ENCODE assay signal across 11 cellular contexts in genomic region chrX:153941331-153942252, GRCh38. TPM values are rescaled to one million over a fixed set of nuclear protein-coding genes. Genes with fewer than 3 reads are reported as not detected.
DNase-seq lines count a peak whose midpoint lies in the region; ATAC-seq, FAIRE-seq and TF ChIP-seq lines count a peak whose summit lies in the region.
"Had no signal": no experiment of that assay in that cellular context is flagged by ENCODE, and none has a peak within 500 bp of the region (broad histone marks: within the 10 kb centered on the region; RNA-seq: fewer than 3 reads in every experiment).

No MANE protein-coding gene starts in this region.

- no peaks in the 10 kb centered on the region for H3K36me3 Mint-ChIP-seq in neural crest cell (ENCODE audit: low read depth)

- peak overlapping the region; percentile 46 for H3K27ac Mint-ChIP-seq in neural crest cell (ENCODE audit: unreplicated experiment)

- no peak for TF ChIP-seq EP300 in K562 (IDR thresholded peaks at IDR 0.05; ENCODE audit: low read length)

- no peak for TF ChIP-seq POLR2A in K562 (conservative IDR thresholded peaks at IDR 0.05)

- H3K4me3 ChIP-seq in DND-41 (ENCODE audit: low read depth in 1 of 2, low read length in 2 of 2) (no peak overlapping the region), HUES6 (ENCODE audit: low read depth, low read length) (peak overlapping the region; percentile 41), K562 (0 out of 2 replicates have a peak overlapping the region, but pooled peaks have one; percentile 11)
- H3K4me3 ChIP-seq: adrenal gland had no signal

- no peak for TF ChIP-seq RAD21 in K562 (CRISPR knock-in tag; conservative IDR thresholded peaks at IDR 0.05 in 1 of 2, IDR thresholded peaks at IDR 0.05 in 1 of 2)

- no peaks in the 10 kb centered on the region for H3K9me1 ChIP-seq in K562 (ENCODE audit: control insufficient read depth, insufficient read depth, low read length)

- TF ChIP-seq CTCF in DND-41 (IDR thresholded peaks at IDR 0.05; ENCODE audit: borderline replicate concordance, extremely low read depth, low read length, poor library complexity, severe bottlenecking) (no peak), K562 (IDR thresholded peaks at IDR 0.05 in 2 of 3, conservative IDR thresholded peaks at IDR 0.05 in 1 of 3; ENCODE audit: insufficient read depth in 2 of 3, low read depth in 1 of 3, low read length in 3 of 3) (no peak), neural crest cell (conservative IDR thresholded peaks at IDR 0.05) (no peak), GM13976 (IDR thresholded peaks at IDR 0.05; ENCODE audit: borderline replicate concordance, control extremely low read depth, extremely low read depth, insufficient read depth, missing control alignments) (no peak)

- H3K36me3 ChIP-seq in DND-41 (ENCODE audit: insufficient read depth, low read length) (no peaks in the 10 kb centered on the region), HUES6 (ENCODE audit: control insufficient read depth, insufficient read depth, low read length) (peaks cover 14% of the 10 kb centered on the region; the same call in 1 of the 2 replicates), K562 (ENCODE audit: control insufficient read depth, insufficient read depth, low read length) (peaks cover 2% of the 10 kb centered on the region; the same call in 2 of the 3 replicates)
- H3K36me3 ChIP-seq: adrenal gland had no signal

- H3K9me3 ChIP-seq in DND-41 (ENCODE audit: insufficient read depth, low read length, severe bottlenecking), result no peaks in the 10 kb centered on the region
- H3K9me3 ChIP-seq in HUES6 (ENCODE audit: control insufficient read depth, insufficient read depth, low read depth, low read length), result no peaks in the 10 kb centered on the region; the same call in 1 of the 2 replicates
- no peaks in the 10 kb centered on the region for H3K9me3 ChIP-seq in K562 (replicated peaks; ENCODE audit: control insufficient read depth, insufficient read depth, low read depth, low read length)
- H3K9me3 ChIP-seq: adrenal gland had no signal

- H3K27me3 ChIP-seq in DND-41 (ENCODE audit: insufficient read depth, low read length, poor library complexity) (no peaks in the 10 kb centered on the region), HUES6 (ENCODE audit: control insufficient read depth, insufficient read depth, low read length) (no peaks in the 10 kb centered on the region), K562 (ENCODE audit: control insufficient read depth in 2 of 2, insufficient read depth in 2 of 2, low read length in 2 of 2) (no peaks in the 10 kb centered on the region)
- H3K27me3 ChIP-seq: adrenal gland had no signal

- H3K4me1 Mint-ChIP-seq in neural crest cell, result peaks cover 10% of the 10 kb centered on the region

- no peak for FAIRE-seq in K562 (lab: Jason Lieb, UNC)

- H2AFZ ChIP-seq in DND-41 (ENCODE audit: low read depth, low read length) (no peak overlapping the region), K562 (ENCODE audit: low read depth, low read length) (peak overlapping the region; percentile 89)

- 12% methylated on average over 15 of the region's 23 CpGs for WGBS in K562 (ENCODE audit: insufficient coverage, low coverage, missing lambda C conversion rate)

- intact Hi-C loops in K562 (cut with micrococcal nuclease), result no loop called here

- in situ Hi-C loops in K562 (cut with MboI) (no loop called here), GM13976 (cut with MboI; ENCODE audit: low sequenced_read_pairs, unreplicated experiment) (no loop called here)

- peak overlapping the region; percentile 21 for H3K4me3 Mint-ChIP-seq in neural crest cell

- DNase-seq in DND-41, result no peak
- DNase-seq in K562 (ENCODE audit: extremely low read depth in 1 of 4, low spot score in 3 of 4), result peak in 3 of 4 experiments; percentile 34 to 62 (median 57)
- DNase-seq in neural crest cell (ENCODE audit: low read depth, low spot score), result no peak
- no peak for DNase-seq in GM13976 (ENCODE audit: low spot score)
- no peak for DNase-seq in caudate nucleus (lab: John Stamatoyannopoulos, UW)
- DNase-seq in C1 segment of cervical spinal cord (lab: John Stamatoyannopoulos, UW), result no peak
- DNase-seq: adrenal gland, cortex of kidney, NCI-H187, SHP77 had no signal

- H3K9me3 Mint-ChIP-seq in neural crest cell, result no peaks in the 10 kb centered on the region

- H3K4me1 ChIP-seq in DND-41 (ENCODE audit: insufficient read depth, low read length) (peaks cover 13% of the 10 kb centered on the region), HUES6 (ENCODE audit: control insufficient read depth, insufficient read depth, low read length) (peaks cover 44% of the 10 kb centered on the region; the same call in 1 of the 2 replicates), K562 (replicated peaks in 1 of 2; ENCODE audit: control insufficient read depth in 2 of 2, insufficient read depth in 2 of 2, low read length in 2 of 2) (peaks cover 14 to 53% of the 10 kb centered on the region in 2 experiments)

- no peak overlapping the region for H3K27ac ChIP-seq in DND-41 (ENCODE audit: low read length)
- peak overlapping the region; percentile 90; the same call in 1 of the 2 replicates for H3K27ac ChIP-seq in HUES6 (ENCODE audit: low read depth, low read length)
- H3K27ac ChIP-seq in K562 (ENCODE audit: extremely low read depth, low read depth, low read length), result peak overlapping the region; percentile 74; the same call in 2 of the 3 replicates
- no peak overlapping the region for H3K27ac ChIP-seq in caudate nucleus (ENCODE audit: low read depth, low read length)
- H3K27ac ChIP-seq: adrenal gland had no signal

- H3K4me2 ChIP-seq in DND-41 (ENCODE audit: insufficient read depth, low read length) (no peak overlapping the region), K562 (ENCODE audit: insufficient read depth, low read length) (peak overlapping the region; percentile 65)

- ATAC-seq in DND-41 (ENCODE audit: insufficient read depth, low read depth) (peak; percentile 23; the same call in 2 of the 3 replicates), K562 (peak; percentile 21)

- POLR2A ChIA-PET in K562 (lab: Yijun Ruan, JAX), result interaction anchor here (0.6 kb wide), 2 partner anchors 31 to 214 kb away, joined by 3 read pairs; no protein-coding TSS in a partner anchor

- BruUV-seq in K562 (replicated peaks; lab: Mats Ljungman, UMichigan), result no TSS peak

- H3K79me2 ChIP-seq in DND-41 (ENCODE audit: insufficient read depth, low read length) (no peaks in the 10 kb centered on the region), K562 (ENCODE audit: control insufficient read depth, insufficient read depth, low read length) (peaks cover 7% of the 10 kb centered on the region; the same call in 2 of the 3 replicates)

- H3K9ac ChIP-seq in DND-41 (ENCODE audit: low read depth, low read length), result no peak overlapping the region
- peak overlapping the region; percentile 86 for H3K9ac ChIP-seq in HUES6 (ENCODE audit: low read length)
- peak overlapping the region; percentile 60 to 75 for H3K9ac ChIP-seq in K562 (ENCODE audit: insufficient read depth in 1 of 2, low read depth in 2 of 2, low read length in 2 of 2)

- H3K27me3 Mint-ChIP-seq in neural crest cell (ENCODE audit: low read depth), result no peaks in the 10 kb centered on the region

- H4K20me1 ChIP-seq in DND-41 (ENCODE audit: insufficient read depth, low read length) (no peaks in the 10 kb centered on the region), K562 (replicated peaks; ENCODE audit: control insufficient read depth, insufficient read depth, low read length) (no peaks in the 10 kb centered on the region)

- CTCF ChIA-PET in K562 (lab: Yijun Ruan, JAX; ENCODE audit: low intra/inter-chr PET ratio), result no interaction called here

RNA-seq across cellular contexts. Expression of gene RENBP, which starts 2.9 kb away (rescaled TPM):
- total RNA-seq in K562 (2011; cell fraction: chromatin; rRNA removed; ENCODE audit: low replicate concordance), result 14.9 and 45.4 TPM in 2 replicates
- total RNA-seq in K562 (2011; cell fraction: nucleolus; rRNA removed), result 31.0 and 32.8 TPM in 2 replicates
- total RNA-seq in K562 (2011; cell fraction: nucleoplasm; rRNA removed), result 15.7 and 24.1 TPM in 2 replicates
- 8.4 and 9.5 TPM in 2 replicates for total RNA-seq in K562 (2014; rRNA removed)
- total RNA-seq in K562 (2014; rRNA removed; fragmentation: Illumina TruSeq; extraction: Trizol), result 2.7 and 4.0 TPM in 2 replicates
- 12.3 and 13.4 TPM in 2 replicates for total RNA-seq in K562 (2015; rRNA removed; fragmentation: Illumina TruSeq; extraction: Trizol)
- total RNA-seq in K562 (2021), result 9.6 and 14.8 TPM in 2 replicates
- 12.7 and 16.4 TPM in 2 replicates for polyA plus RNA-seq in K562 (2011; rRNA removed)
- 21.2 and 25.6 TPM in 2 replicates for polyA plus RNA-seq in K562 (2011; cell fraction: cytosol; rRNA removed)
- 48.7 and 48.8 TPM in 2 replicates for polyA plus RNA-seq in K562 (2011; cell fraction: nucleus; rRNA removed)
- 24.3 and 60.0 TPM in 2 replicates for polyA plus RNA-seq in K562 (2012)
- 5.6 and 7.3 TPM in 2 replicates for polyA plus RNA-seq in K562 (2014; fragmentation: Illumina TruSeq; extraction: Trizol)
- under 1 TPM in 1 of 2 experiments, not detected in 1; 0.07 TPM for polyA plus RNA-seq in K562 (2014; fragmentation: Nextera tagmentation; extraction: Ambion mirVana)
- polyA plus RNA-seq in K562 (2014; rRNA removed), result 11.1 and 11.6 TPM in 2 replicates
- 5.5 and 12.0 TPM in 2 replicates for polyA minus RNA-seq in K562 (2011; rRNA and poly(A)+ RNA removed)
- 7.0 and 13.6 TPM in 2 replicates for polyA minus RNA-seq in K562 (2011; cell fraction: cytosol; rRNA and poly(A)+ RNA removed)
- polyA minus RNA-seq in K562 (2011; cell fraction: nucleus; rRNA and poly(A)+ RNA removed), result 9.8 and 16.1 TPM in 2 replicates
- 11.4 and 11.8 TPM in 2 replicates for total RNA-seq in neural crest cell

RNA-seq across cellular contexts. Expression of gene NAA10, which starts 6.8 kb away (rescaled TPM):
- total RNA-seq in K562 (2011; cell fraction: chromatin; rRNA removed; ENCODE audit: low replicate concordance), result 126 and 302 TPM in 2 replicates
- total RNA-seq in K562 (2011; cell fraction: nucleolus; rRNA removed), result 207 and 213 TPM in 2 replicates
- total RNA-seq in K562 (2011; cell fraction: nucleoplasm; rRNA removed), result 179 and 187 TPM in 2 replicates
- 152 and 196 TPM in 2 replicates for total RNA-seq in K562 (2014; rRNA removed)
- 101 and 103 TPM in 2 replicates for total RNA-seq in K562 (2014; rRNA removed; fragmentation: Illumina TruSeq; extraction: Trizol)
- total RNA-seq in K562 (2015; rRNA removed; fragmentation: Illumina TruSeq; extraction: Trizol), result 134 and 146 TPM in 2 replicates
- total RNA-seq in K562 (2021), result 226 and 231 TPM in 2 replicates
- polyA plus RNA-seq in K562 (2011; rRNA removed), result 105 and 117 TPM in 2 replicates
- polyA plus RNA-seq in K562 (2011; cell fraction: cytosol; rRNA removed), result 174 and 276 TPM in 2 replicates
- 211 and 324 TPM in 2 replicates for polyA plus RNA-seq in K562 (2011; cell fraction: nucleus; rRNA removed)
- polyA plus RNA-seq in K562 (2012), result 177 and 213 TPM in 2 replicates
- 192 and 229 TPM in 2 replicates for polyA plus RNA-seq in K562 (2014; fragmentation: Illumina TruSeq; extraction: Trizol)
- polyA plus RNA-seq in K562 (2014; fragmentation: Nextera tagmentation; extraction: Ambion mirVana), result 10 to 100 TPM; 11.1 to 26.5 TPM
- polyA plus RNA-seq in K562 (2014; rRNA removed), result 250 and 277 TPM in 2 replicates
- 45.9 and 88.5 TPM in 2 replicates for polyA minus RNA-seq in K562 (2011; rRNA and poly(A)+ RNA removed)
- 72.1 and 79.8 TPM in 2 replicates for polyA minus RNA-seq in K562 (2011; cell fraction: cytosol; rRNA and poly(A)+ RNA removed)
- 70.5 and 80.1 TPM in 2 replicates for polyA minus RNA-seq in K562 (2011; cell fraction: nucleus; rRNA and poly(A)+ RNA removed)
- total RNA-seq in neural crest cell, result 116 and 124 TPM in 2 replicates

RNA-seq across cellular contexts. Expression of gene ARHGAP4, which starts 15.5 kb away (rescaled TPM):
- 54.8 and 157 TPM in 2 replicates for total RNA-seq in K562 (2011; cell fraction: chromatin; rRNA removed; ENCODE audit: low replicate concordance)
- 105 and 155 TPM in 2 replicates for total RNA-seq in K562 (2011; cell fraction: nucleolus; rRNA removed)
- total RNA-seq in K562 (2011; cell fraction: nucleoplasm; rRNA removed), result 55.0 and 81.2 TPM in 2 replicates
- 52.7 and 81.2 TPM in 2 replicates for total RNA-seq in K562 (2014; rRNA removed)
- 3.1 and 5.5 TPM in 2 replicates for total RNA-seq in K562 (2014; rRNA removed; fragmentation: Illumina TruSeq; extraction: Trizol)
- 32.7 and 36.8 TPM in 2 replicates for total RNA-seq in K562 (2015; rRNA removed; fragmentation: Illumina TruSeq; extraction: Trizol)
- 70.5 and 81.8 TPM in 2 replicates for total RNA-seq in K562 (2021)
- polyA plus RNA-seq in K562 (2011; rRNA removed), result 9.6 and 29.7 TPM in 2 replicates
- 21.0 and 26.6 TPM in 2 replicates for polyA plus RNA-seq in K562 (2011; cell fraction: cytosol; rRNA removed)
- polyA plus RNA-seq in K562 (2011; cell fraction: nucleus; rRNA removed), result 174 and 259 TPM in 2 replicates
- 59.1 and 135 TPM in 2 replicates for polyA plus RNA-seq in K562 (2012)
- polyA plus RNA-seq in K562 (2014; fragmentation: Illumina TruSeq; extraction: Trizol), result 13.5 and 40.2 TPM in 2 replicates
- 1 to 10 TPM in 1 of 2 experiments, under 1 TPM in 1; 0.30 to 1.7 TPM for polyA plus RNA-seq in K562 (2014; fragmentation: Nextera tagmentation; extraction: Ambion mirVana)
- polyA plus RNA-seq in K562 (2014; rRNA removed), result 63.7 and 77.8 TPM in 2 replicates
- 3.6 and 6.7 TPM in 2 replicates for polyA minus RNA-seq in K562 (2011; rRNA and poly(A)+ RNA removed)
- 13.5 and 33.9 TPM in 2 replicates for polyA minus RNA-seq in K562 (2011; cell fraction: cytosol; rRNA and poly(A)+ RNA removed)
- polyA minus RNA-seq in K562 (2011; cell fraction: nucleus; rRNA and poly(A)+ RNA removed), result 26.9 and 53.0 TPM in 2 replicates
- 10.2 and 10.7 TPM in 2 replicates for total RNA-seq in neural crest cell

RNA-seq across cellular contexts. Expression of gene HCFC1, which starts 30.0 kb away (rescaled TPM):
- 39.3 and 72.5 TPM in 2 replicates for total RNA-seq in K562 (2011; cell fraction: chromatin; rRNA removed; ENCODE audit: low replicate concordance)
- 41.0 and 46.2 TPM in 2 replicates for total RNA-seq in K562 (2011; cell fraction: nucleolus; rRNA removed)
- 38.1 and 43.2 TPM in 2 replicates for total RNA-seq in K562 (2011; cell fraction: nucleoplasm; rRNA removed)
- 39.2 and 59.3 TPM in 2 replicates for total RNA-seq in K562 (2014; rRNA removed)
- total RNA-seq in K562 (2014; rRNA removed; fragmentation: Illumina TruSeq; extraction: Trizol), result 9.1 and 10.3 TPM in 2 replicates
- total RNA-seq in K562 (2015; rRNA removed; fragmentation: Illumina TruSeq; extraction: Trizol), result 17.1 and 23.4 TPM in 2 replicates
- 121 and 133 TPM in 2 replicates for total RNA-seq in K562 (2021)
- polyA plus RNA-seq in K562 (2011; rRNA removed), result 5.9 and 8.7 TPM in 2 replicates
- polyA plus RNA-seq in K562 (2011; cell fraction: cytosol; rRNA removed), result 11.3 and 17.7 TPM in 2 replicates
- polyA plus RNA-seq in K562 (2011; cell fraction: nucleus; rRNA removed), result 39.1 and 51.6 TPM in 2 replicates
- 37.4 and 57.1 TPM in 2 replicates for polyA plus RNA-seq in K562 (2012)
- 45.3 and 68.0 TPM in 2 replicates for polyA plus RNA-seq in K562 (2014; fragmentation: Illumina TruSeq; extraction: Trizol)
- polyA plus RNA-seq in K562 (2014; fragmentation: Nextera tagmentation; extraction: Ambion mirVana), result 10 to 100 TPM in 1 of 2 experiments, 1 to 10 TPM in 1; 2.8 to 10.5 TPM
- 44.8 and 45.2 TPM in 2 replicates for polyA plus RNA-seq in K562 (2014; rRNA removed)
- 4.5 and 6.6 TPM in 2 replicates for polyA minus RNA-seq in K562 (2011; rRNA and poly(A)+ RNA removed)
- 55.8 and 74.4 TPM in 2 replicates for polyA minus RNA-seq in K562 (2011; cell fraction: cytosol; rRNA and poly(A)+ RNA removed)
- polyA minus RNA-seq in K562 (2011; cell fraction: nucleus; rRNA and poly(A)+ RNA removed), result 14.8 and 15.6 TPM in 2 replicates
- 168 and 173 TPM in 2 replicates for total RNA-seq in neural crest cell

RNA-seq across cellular contexts. Expression of gene TMEM187, which starts 31.0 kb away (rescaled TPM):
- 4.7 and 15.6 TPM in 2 replicates for total RNA-seq in K562 (2011; cell fraction: chromatin; rRNA removed; ENCODE audit: low replicate concordance)
- 17.4 and 21.8 TPM in 2 replicates for total RNA-seq in K562 (2011; cell fraction: nucleolus; rRNA removed)
- 9.3 and 9.5 TPM in 2 replicates for total RNA-seq in K562 (2011; cell fraction: nucleoplasm; rRNA removed)
- 3.3 and 5.1 TPM in 2 replicates for total RNA-seq in K562 (2014; rRNA removed)
- 0.93 and 1.2 TPM in 2 replicates for total RNA-seq in K562 (2014; rRNA removed; fragmentation: Illumina TruSeq; extraction: Trizol)
- total RNA-seq in K562 (2015; rRNA removed; fragmentation: Illumina TruSeq; extraction: Trizol), result 1.1 and 1.6 TPM in 2 replicates
- 6.4 and 8.5 TPM in 2 replicates for total RNA-seq in K562 (2021)
- polyA plus RNA-seq in K562 (2011; rRNA removed), result 5.6 and 8.1 TPM in 2 replicates
- 12.5 and 24.6 TPM in 2 replicates for polyA plus RNA-seq in K562 (2011; cell fraction: cytosol; rRNA removed)
- 6.3 and 6.4 TPM in 2 replicates for polyA plus RNA-seq in K562 (2011; cell fraction: nucleus; rRNA removed)
- 3.9 and 12.2 TPM in 2 replicates for polyA plus RNA-seq in K562 (2012)
- 1.2 and 2.0 TPM in 2 replicates for polyA plus RNA-seq in K562 (2014; fragmentation: Illumina TruSeq; extraction: Trizol)
- polyA plus RNA-seq in K562 (2014; fragmentation: Nextera tagmentation; extraction: Ambion mirVana), result 1 to 10 TPM in 1 of 2 experiments, under 1 TPM in 1; 0.13 to 1.1 TPM
- 4.0 TPM in 2 replicates for polyA plus RNA-seq in K562 (2014; rRNA removed)
- polyA minus RNA-seq in K562 (2011; rRNA and poly(A)+ RNA removed), result 3.7 and 4.9 TPM in 2 replicates
- 5.6 and 6.4 TPM in 2 replicates for polyA minus RNA-seq in K562 (2011; cell fraction: cytosol; rRNA and poly(A)+ RNA removed)
- polyA minus RNA-seq in K562 (2011; cell fraction: nucleus; rRNA and poly(A)+ RNA removed), result 1.3 and 1.8 TPM in 2 replicates
- total RNA-seq in neural crest cell, result 8.0 and 14.0 TPM in 2 replicates

Comparison
In these comparisons a context has a peak if more than half of its experiments do, and no peak if none do; other contexts are left out.
1. DNase-seq: peak in K562 (3 of 4); none in DND-41 (single experiment), neural crest cell (single experiment), GM13976 (single experiment), caudate nucleus (0 of 61) and C1 segment of cervical spinal cord (0 of 14).
2. H3K27ac ChIP-seq: peak in HUES6 (single experiment) and K562 (single experiment); none in DND-41 (single experiment) and caudate nucleus (single experiment).
3. H3K4me3 ChIP-seq: peak in HUES6 (single experiment) and K562 (single experiment); none in DND-41 (0 of 2).